In the genomic region with DNA sequence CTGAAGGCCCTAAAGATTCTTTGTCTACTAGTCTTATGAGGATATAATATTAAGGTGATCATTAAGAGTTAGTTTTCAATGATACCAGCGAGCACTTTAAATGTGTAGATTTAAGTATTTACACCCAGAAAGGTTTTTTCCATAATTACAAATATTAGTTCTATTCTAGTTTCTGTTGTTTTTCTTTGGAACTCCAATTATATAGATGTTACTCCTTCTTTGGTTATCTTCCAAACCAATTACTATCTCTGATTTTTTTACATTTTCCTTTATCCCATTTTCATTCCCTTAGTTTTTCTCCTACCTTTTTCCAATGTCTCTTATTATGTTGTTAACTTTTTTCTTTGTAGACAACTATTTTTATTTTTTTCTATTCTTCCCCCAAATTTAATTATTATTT, we compare ENCODE assay signal across 29 cellular contexts.
DNase-seq lines count a peak whose midpoint lies in the region; ATAC-seq and TF ChIP-seq lines count a peak whose summit lies in the region.
"Had no signal": no experiment of that assay in that cellular context is flagged by ENCODE, and none has a peak within 500 bp of the region (broad histone marks: within the 10 kb centered on the region; RNA-seq: fewer than 3 reads in every experiment).

No MANE protein-coding gene starts in this region.

- H3K9me3 Mint-ChIP-seq in naive thymus-derived CD8-positive, alpha-beta T cell, result peaks cover 0 to 34% (median 15%) of the 10 kb centered on the region in 9 donors

- H3K4me3 ChIP-seq in HEK293 (ENCODE audit: low read depth, low read length), result no peak overlapping the region
- H3K4me3 ChIP-seq: A549; BLaER1; BLaER1 treated with 17β-estradiol and CSF1 and Interleukin-3, amounts not matched to agents 10 nM and 100 nM had no signal

- H3K9me3 ChIP-seq in HEK293 (ENCODE audit: control insufficient read depth, insufficient read depth, low read depth, low read length), result no peaks in the 10 kb centered on the region
- H3K9me3 ChIP-seq: BE2C had no signal

- no peak overlapping the region for H3K27ac ChIP-seq in HEK293 (ENCODE audit: extremely low read depth, low read depth, low read length)
- H3K27ac ChIP-seq: 22Rv1; A549; BLaER1; BLaER1 treated with 17β-estradiol and CSF1 and Interleukin-3, amounts not matched to agents 10 nM and 100 nM; C4-2B had no signal

- H3K27me3 Mint-ChIP-seq in naive thymus-derived CD8-positive, alpha-beta T cell, result no peaks in the 10 kb centered on the region
- H3K27me3 Mint-ChIP-seq: B cell; CD4-positive, alpha-beta memory T cell; CD4-positive, alpha-beta T cell; CD4-positive, CD25-positive, alpha-beta regulatory T cell; CD8-positive, alpha-beta memory T cell had no signal

- ATAC-seq in naive thymus-derived CD8-positive, alpha-beta T cell, result no peak
- ATAC-seq: A549; CD8-positive, alpha-beta T cell had no signal

- TF ChIP-seq CTCF in HEK293 (tag by site-specific recombination; IDR thresholded peaks at IDR 0.05), result no peak

- no peaks in the 10 kb centered on the region for H3K4me1 ChIP-seq in HEK293 (ENCODE audit: control insufficient read depth, insufficient read depth, low read length)
- H3K4me1 ChIP-seq: A549; BE2C; BLaER1; BLaER1 treated with 17β-estradiol and CSF1 and Interleukin-3, amounts not matched to agents 10 nM and 100 nM; Caco-2 had no signal

- H3K4me1 Mint-ChIP-seq in naive thymus-derived CD8-positive, alpha-beta T cell, result no peaks in the 10 kb centered on the region
- H3K4me1 Mint-ChIP-seq: B cell; CD14-positive monocyte; CD4-positive, alpha-beta memory T cell; CD4-positive, CD25-positive, alpha-beta regulatory T cell; CD8-positive, alpha-beta memory T cell had no signal

- no peak overlapping the region for H3K4me3 Mint-ChIP-seq in naive thymus-derived CD8-positive, alpha-beta T cell
- H3K4me3 Mint-ChIP-seq: B cell; CD14-positive monocyte; CD4-positive, alpha-beta memory T cell; CD4-positive, alpha-beta T cell; CD4-positive, CD25-positive, alpha-beta regulatory T cell; CD8-positive, alpha-beta memory T cell; CD8-positive, alpha-beta T cell had no signal

- no peak overlapping the region for H3K27ac Mint-ChIP-seq in naive thymus-derived CD8-positive, alpha-beta T cell
- H3K27ac Mint-ChIP-seq: B cell; CD14-positive monocyte; CD4-positive, alpha-beta memory T cell; CD4-positive, alpha-beta T cell; CD4-positive, CD25-positive, alpha-beta regulatory T cell; CD8-positive, alpha-beta memory T cell; CD8-positive, alpha-beta T cell had no signal

- no peak for DNase-seq in naive thymus-derived CD8-positive, alpha-beta T cell
- DNase-seq: 8988T; ACHN; AML-193; BE2C; C1 segment of cervical spinal cord; Caco-2; Calu3; CD4-positive, alpha-beta memory T cell; CD4-positive, alpha-beta T cell; CD4-positive, CD25-positive, alpha-beta regulatory T cell; CD8-positive, alpha-beta memory T cell; CD8-positive, alpha-beta T cell; COR-L47; DMS 273 treated with DMSO at 0.1 percent for 48 hours; DMS153; DMS53; DMS79; DMS79 treated with DMSO at 0.1 percent for 48 hours; DND-41; EL had no signal

- POLR2A ChIA-PET in HEK293 (lab: Yijun Ruan, JAX), result no interaction called here
- POLR2A ChIA-PET in naive thymus-derived CD8-positive, alpha-beta T cell (lab: Charles Lee), result no interaction called here

- CTCF ChIA-PET in HEK293 (lab: Yijun Ruan, JAX), result no interaction called here

- H3K36me3 ChIP-seq in HEK293 (ENCODE audit: control insufficient read depth in 2 of 2, insufficient read depth in 1 of 2, low read length in 2 of 2), result no peaks in the 10 kb centered on the region
- H3K36me3 ChIP-seq: BE2C; BLaER1; BLaER1 treated with 17β-estradiol and CSF1 and Interleukin-3, amounts not matched to agents 10 nM and 100 nM had no signal

- peaks cover 0 to 5% (median 0%) of the 10 kb centered on the region in 3 donors for H3K36me3 Mint-ChIP-seq in naive thymus-derived CD8-positive, alpha-beta T cell
- H3K36me3 Mint-ChIP-seq: CD14-positive monocyte; CD4-positive, alpha-beta memory T cell; CD4-positive, CD25-positive, alpha-beta regulatory T cell; CD8-positive, alpha-beta memory T cell; CD8-positive, alpha-beta T cell had no signal

TF ChIP-seq in HEK293, 187 proteins besides CTCF, POLR2A, EP300 and RAD21:
- TF ChIP-seq ZNF37A (tag by site-specific recombination; IDR thresholded peaks at IDR 0.05) (no peak), ZNF133 (tag by site-specific recombination; IDR thresholded peaks at IDR 0.05) (peak; percentile 91), HOXA7 (CRISPR knock-in tag; IDR thresholded peaks at IDR 0.05; ENCODE audit: borderline replicate concordance) (no peak), SETDB1 (IDR thresholded peaks at IDR 0.05; ENCODE audit: insufficient read length, low read length) (no peak), ZNF658 (tag by site-specific recombination; IDR thresholded peaks at IDR 0.05) (no peak)
- TF ChIP-seq, protein P1, sequence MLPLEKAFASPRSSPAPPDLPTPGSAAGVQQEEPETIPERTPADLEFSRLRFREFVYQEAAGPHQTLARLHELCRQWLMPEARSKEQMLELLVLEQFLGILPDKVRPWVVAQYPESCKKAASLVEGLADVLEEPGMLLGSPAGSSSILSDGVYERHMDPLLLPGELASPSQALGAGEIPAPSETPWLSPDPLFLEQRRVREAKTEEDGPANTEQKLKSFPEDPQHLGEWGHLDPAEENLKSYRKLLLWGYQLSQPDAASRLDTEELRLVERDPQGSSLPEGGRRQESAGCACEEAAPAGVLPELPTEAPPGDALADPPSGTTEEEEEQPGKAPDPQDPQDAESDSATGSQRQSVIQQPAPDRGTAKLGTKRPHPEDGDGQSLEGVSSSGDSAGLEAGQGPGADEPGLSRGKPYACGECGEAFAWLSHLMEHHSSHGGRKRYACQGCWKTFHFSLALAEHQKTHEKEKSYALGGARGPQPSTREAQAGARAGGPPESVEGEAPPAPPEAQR (tag by site-specific recombination; IDR thresholded peaks at IDR 0.05), result no peak
